Comparison of ENCODE assay signal across 1 cellular context in the genomic region with DNA sequence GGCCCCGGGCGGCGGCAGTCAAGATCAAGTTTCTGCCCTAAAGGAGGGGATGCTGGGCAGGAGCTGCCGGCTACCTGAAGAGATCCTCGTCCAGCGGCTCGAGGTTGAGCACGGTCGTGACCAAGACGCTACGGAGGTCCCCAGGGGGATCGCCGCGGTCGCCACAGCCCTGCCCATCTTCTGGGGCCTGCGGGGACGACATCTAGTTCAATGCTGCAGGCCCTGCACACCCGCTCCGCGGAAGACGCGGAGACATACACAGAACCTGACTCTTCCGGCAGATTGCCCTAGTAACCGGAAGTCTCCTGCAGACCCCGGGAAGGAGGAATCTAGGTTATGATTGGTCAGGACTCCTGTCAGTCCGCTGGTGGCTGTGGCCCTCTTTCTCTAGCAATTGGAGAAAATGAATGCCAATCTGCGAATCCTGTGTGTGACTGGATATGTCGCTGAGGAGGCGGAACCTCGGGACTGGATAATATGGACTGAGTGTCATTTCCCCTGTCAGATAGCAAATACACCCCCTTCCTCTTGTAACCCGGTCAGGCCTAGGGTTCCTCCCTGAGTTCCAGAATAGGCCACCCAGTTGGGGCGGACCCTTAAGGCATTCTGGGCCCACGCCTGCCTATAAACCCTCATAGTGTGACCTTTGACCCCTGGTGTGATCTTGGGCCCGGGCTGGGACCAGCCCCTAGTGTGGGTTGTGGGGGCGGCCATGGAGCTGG.
TF ChIP-seq lines count a peak whose summit lies in the region.

TSS of gene ACOT8 (minus strand) at position 279 of the 722 bp plus-strand sequence. CDS start at position 202, 77 bp downstream.
TSS of gene ZSWIM3 (plus strand) at position 501 of the 722 bp plus-strand sequence. CDS start at position 713, 212 bp downstream.

TF ChIP-seq in HepG2, 621 proteins besides CTCF, POLR2A, EP300 and RAD21 (continued from another document and continues in another):
- TF ChIP-seq ZNF33A (CRISPR knock-in tag; IDR thresholded peaks at IDR 0.05; ENCODE audit: borderline replicate concordance), result no peak
- TF ChIP-seq MTA1 (CRISPR knock-in tag; IDR thresholded peaks at IDR 0.05; ENCODE audit: borderline replicate concordance), result no peak
- TF ChIP-seq PHF20 (CRISPR knock-in tag; IDR thresholded peaks at IDR 0.05), result peak; percentile 96
- TF ChIP-seq BHLHE40 (IDR thresholded peaks at IDR 0.05; ENCODE audit: low read length), result no peak; the same call in 1 of the 2 replicates
- TF ChIP-seq ZNF138 (CRISPR knock-in tag; IDR thresholded peaks at IDR 0.05; ENCODE audit: low read depth), result no peak; the same call in none of the 2 replicates
- no peak; the same call in 1 of the 2 replicates for TF ChIP-seq ZNF317 (CRISPR knock-in tag; IDR thresholded peaks at IDR 0.05)
- no peak for TF ChIP-seq ZBTB20 (CRISPR knock-in tag; IDR thresholded peaks at IDR 0.05; ENCODE audit: borderline replicate concordance, low read depth)
- TF ChIP-seq POGZ (CRISPR knock-in tag; IDR thresholded peaks at IDR 0.05), result peak; percentile 86
- peak; percentile 76; the same call in 1 of the 2 replicates for TF ChIP-seq ZKSCAN8 (CRISPR knock-in tag; IDR thresholded peaks at IDR 0.05; ENCODE audit: borderline replicate concordance)
- no peak for TF ChIP-seq FOXA1 (IDR thresholded peaks at IDR 0.05)
- no peak for TF ChIP-seq FOXA1 (CRISPR knock-in tag; IDR thresholded peaks at IDR 0.05)
- 0 out of 2 replicates have a peak, but pooled peaks have one; percentile 1 for TF ChIP-seq RCOR2 (CRISPR knock-in tag; IDR thresholded peaks at IDR 0.05)
- TF ChIP-seq ZNF790 (CRISPR knock-in tag; IDR thresholded peaks at IDR 0.05; ENCODE audit: borderline replicate concordance), result no peak
- TF ChIP-seq, protein P1, sequence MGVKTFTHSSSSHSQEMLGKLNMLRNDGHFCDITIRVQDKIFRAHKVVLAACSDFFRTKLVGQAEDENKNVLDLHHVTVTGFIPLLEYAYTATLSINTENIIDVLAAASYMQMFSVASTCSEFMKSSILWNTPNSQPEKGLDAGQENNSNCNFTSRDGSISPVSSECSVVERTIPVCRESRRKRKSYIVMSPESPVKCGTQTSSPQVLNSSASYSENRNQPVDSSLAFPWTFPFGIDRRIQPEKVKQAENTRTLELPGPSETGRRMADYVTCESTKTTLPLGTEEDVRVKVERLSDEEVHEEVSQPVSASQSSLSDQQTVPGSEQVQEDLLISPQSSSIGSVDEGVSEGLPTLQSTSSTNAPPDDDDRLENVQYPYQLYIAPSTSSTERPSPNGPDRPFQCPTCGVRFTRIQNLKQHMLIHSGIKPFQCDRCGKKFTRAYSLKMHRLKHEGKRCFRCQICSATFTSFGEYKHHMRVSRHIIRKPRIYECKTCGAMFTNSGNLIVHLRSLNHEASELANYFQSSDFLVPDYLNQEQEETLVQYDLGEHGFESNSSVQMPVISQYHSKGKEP (CRISPR knock-in tag; IDR thresholded peaks at IDR 0.05), result peak; percentile 82; the same call in 1 of the 2 replicates
- TF ChIP-seq HOXA5 (CRISPR knock-in tag; IDR thresholded peaks at IDR 0.05), result peak; percentile 87; the same call in 1 of the 2 replicates
- peak; percentile 9; the same call in 1 of the 2 replicates for TF ChIP-seq GFI1 (CRISPR knock-in tag; IDR thresholded peaks at IDR 0.05; ENCODE audit: borderline replicate concordance)
- peak; percentile 51; the same call in 1 of the 2 replicates for TF ChIP-seq ZNF225 (CRISPR knock-in tag; IDR thresholded peaks at IDR 0.05)
- TF ChIP-seq PTBP1 (IDR thresholded peaks at IDR 0.05; ENCODE audit: low read depth, low read length, poor library complexity, severe bottlenecking), result no peak
- TF ChIP-seq ZNF800 (CRISPR knock-in tag; IDR thresholded peaks at IDR 0.05), result 0 out of 2 replicates have a peak, but pooled peaks have one; percentile 59
- TF ChIP-seq HNRNPUL1 (IDR thresholded peaks at IDR 0.05; ENCODE audit: low read depth, low read length), result no peak
- peak; percentile 92 for TF ChIP-seq ZNF614 (CRISPR knock-in tag; IDR thresholded peaks at IDR 0.05; ENCODE audit: borderline replicate concordance)
- TF ChIP-seq ZNF816 (CRISPR knock-in tag; IDR thresholded peaks at IDR 0.05; ENCODE audit: borderline replicate concordance), result no peak; the same call in 1 of the 2 replicates
- TF ChIP-seq CBX2 (IDR thresholded peaks at IDR 0.05; ENCODE audit: low read depth, low read length), result no peak
- no peak for TF ChIP-seq CBX2 (CRISPR knock-in tag; IDR thresholded peaks at IDR 0.05; ENCODE audit: low read depth)
- TF ChIP-seq, protein P2, sequence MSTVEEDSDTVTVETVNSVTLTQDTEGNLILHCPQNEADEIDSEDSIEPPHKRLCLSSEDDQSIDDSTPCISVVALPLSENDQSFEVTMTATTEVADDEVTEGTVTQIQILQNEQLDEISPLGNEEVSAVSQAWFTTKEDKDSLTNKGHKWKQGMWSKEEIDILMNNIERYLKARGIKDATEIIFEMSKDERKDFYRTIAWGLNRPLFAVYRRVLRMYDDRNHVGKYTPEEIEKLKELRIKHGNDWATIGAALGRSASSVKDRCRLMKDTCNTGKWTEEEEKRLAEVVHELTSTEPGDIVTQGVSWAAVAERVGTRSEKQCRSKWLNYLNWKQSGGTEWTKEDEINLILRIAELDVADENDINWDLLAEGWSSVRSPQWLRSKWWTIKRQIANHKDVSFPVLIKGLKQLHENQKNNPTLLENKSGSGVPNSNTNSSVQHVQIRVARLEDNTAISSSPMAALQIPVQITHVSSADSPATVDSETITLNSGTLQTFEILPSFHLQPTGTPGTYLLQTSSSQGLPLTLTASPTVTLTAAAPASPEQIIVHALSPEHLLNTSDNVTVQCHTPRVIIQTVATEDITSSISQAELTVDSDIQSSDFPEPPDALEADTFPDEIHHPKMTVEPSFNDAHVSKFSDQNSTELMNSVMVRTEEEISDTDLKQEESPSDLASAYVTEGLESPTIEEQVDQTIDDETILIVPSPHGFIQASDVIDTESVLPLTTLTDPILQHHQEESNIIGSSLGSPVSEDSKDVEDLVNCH (CRISPR knock-in tag; IDR thresholded peaks at IDR 0.05), result no peak
- peak; percentile 43 for TF ChIP-seq ZNF263 (CRISPR knock-in tag; IDR thresholded peaks at IDR 0.05)
- peak; percentile 92 for TF ChIP-seq ZNF350 (CRISPR knock-in tag; IDR thresholded peaks at IDR 0.05; ENCODE audit: borderline replicate concordance, low read depth)
- peak; percentile 82; the same call in 2 of the 3 replicates for TF ChIP-seq MXI1 (IDR thresholded peaks at IDR 0.05; ENCODE audit: borderline replicate concordance, low read depth, low read length)
- TF ChIP-seq HNF1A (IDR thresholded peaks at IDR 0.05; ENCODE audit: low read depth), result no peak
- TF ChIP-seq HNF1A (CRISPR knock-in tag; IDR thresholded peaks at IDR 0.05; ENCODE audit: borderline replicate concordance), result no peak; the same call in 1 of the 2 replicates
- TF ChIP-seq SATB2 (CRISPR knock-in tag; IDR thresholded peaks at IDR 0.05), result peak; percentile 72; the same call in 1 of the 2 replicates
- no peak; the same call in 1 of the 2 replicates for TF ChIP-seq NRL (CRISPR knock-in tag; IDR thresholded peaks at IDR 0.05; ENCODE audit: borderline replicate concordance)
- TF ChIP-seq ZNF264 (CRISPR knock-in tag; IDR thresholded peaks at IDR 0.05), result peak; percentile 84
- TF ChIP-seq ZNF607 (CRISPR knock-in tag; IDR thresholded peaks at IDR 0.05; ENCODE audit: borderline replicate concordance), result peak; percentile 94
- TF ChIP-seq EEA1 (CRISPR knock-in tag; IDR thresholded peaks at IDR 0.05; ENCODE audit: borderline replicate concordance), result 0 out of 2 replicates have a peak, but pooled peaks have one; percentile 82
- 0 out of 2 replicates have a peak, but pooled peaks have one; percentile 58 for TF ChIP-seq MTERF4 (CRISPR knock-in tag; IDR thresholded peaks at IDR 0.05)
- no peak for TF ChIP-seq DNMT3B (CRISPR knock-in tag; conservative IDR thresholded peaks at IDR 0.05)
- TF ChIP-seq AKNA (CRISPR knock-in tag; IDR thresholded peaks at IDR 0.05; ENCODE audit: borderline replicate concordance), result 0 out of 2 replicates have a peak, but pooled peaks have one; percentile 76
- TF ChIP-seq ZBTB38 (CRISPR knock-in tag; IDR thresholded peaks at IDR 0.05), result no peak
- 0 out of 2 replicates have a peak, but pooled peaks have one; percentile 59 for TF ChIP-seq ZNF616 (CRISPR knock-in tag; IDR thresholded peaks at IDR 0.05; ENCODE audit: low read depth)
- no peak for TF ChIP-seq ZNF451 (CRISPR knock-in tag; IDR thresholded peaks at IDR 0.05)
